ENCODE assay signal across 1 cellular context in genomic region chr1:54277451-54278355, GRCh38.
TF ChIP-seq lines count a peak whose summit lies in the region.

No MANE protein-coding gene starts in this region.

TF ChIP-seq in liver, 16 proteins besides CTCF, POLR2A, EP300 and RAD21 (continued from another document):
- peak; percentile 76 for TF ChIP-seq ZBTB33 (IDR thresholded peaks at IDR 0.05)
